In the genomic region with DNA sequence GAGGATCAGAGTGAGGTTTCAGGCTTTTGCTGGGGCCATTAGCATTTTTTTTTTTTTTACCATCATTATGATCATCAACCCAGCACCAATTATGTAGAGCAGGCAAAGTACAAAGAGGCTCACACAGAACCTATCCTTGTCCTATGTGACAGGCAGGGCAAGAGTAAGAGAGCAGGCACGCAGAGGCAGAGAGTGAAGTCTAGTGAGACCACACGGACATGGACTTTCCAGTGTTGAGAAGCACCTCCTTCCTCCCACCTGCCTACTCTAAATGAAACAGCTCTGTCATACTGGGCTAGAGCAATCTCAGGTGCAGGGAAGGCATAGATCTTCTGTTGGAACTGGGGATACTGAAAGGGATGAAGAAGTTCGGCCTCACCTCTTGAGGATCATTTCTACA, we compare ENCODE assay signal across 36 cellular contexts.
"Had no signal": no experiment of that assay in that cellular context is flagged by ENCODE, and none has a peak within 500 bp of the region (broad histone marks: within the 10 kb centered on the region; RNA-seq: fewer than 3 reads in every experiment).

No MANE protein-coding gene starts in this region.

- H3K4me3 ChIP-seq: adrenal gland, body of pancreas, cardiac muscle cell had no signal

- H3K27me3 ChIP-seq: adrenal gland, body of pancreas had no signal

- H3K4me1 ChIP-seq: adrenal gland, body of pancreas had no signal

- H3K4me3 Mint-ChIP-seq: activated B cell treated with CpG ODN at 0.5 μM for 24 hours; activated CD4-positive, alpha-beta memory T cell treated with anti-CD3 and anti-CD28 coated beads for 36 hours; activated CD4-positive, alpha-beta T cell treated with anti-CD3 and anti-CD28 coated beads, Interleukin-2, amount 10 ng/mL, durations not matched to agents 24 days and 14 days; activated CD8-positive, alpha-beta T cell treated with anti-CD3 and anti-CD28 coated beads for 36 hours; activated naive CD4-positive, alpha-beta T cell treated with anti-CD3 and anti-CD28 coated beads for 36 hours; activated naive CD8-positive, alpha-beta T cell treated with anti-CD3 and anti-CD28 coated beads for 36 hours; activated T-cell treated with anti-CD3 and anti-CD28 coated beads, Interleukin-2, amount 50 U/mL, for 4 hours; activated T-cell treated with anti-CD3 and anti-CD28 coated beads, Interleukin-2, amount 50 U/mL, for 72 hours; activated T-helper 1 cell treated with anti-CD3 and anti-CD28 coated beads, Interleukin-12 subunit alpha, Interleukin-12 subunit beta, Interleukin-2, Interleukin-4 antibody, amounts not matched to agents 30 ng/mL and 10 ng/mL and 1 ng/mL, durations not matched to agents 14 hours and 24 hours and 36 hours; activated T-helper 17 cell treated with anti-CD3 and anti-CD28 coated beads, Interleukin-2, amount 50 U/mL, for 72 hours; central memory CD8-positive, alpha-beta T cell; T-helper 1 cell treated with Interleukin-12 subunit alpha and Interleukin-12 subunit beta and Interleukin-4 antibody, amounts not matched to agents 30 μg/mL and 1 μg/mL, for 36 hours; T-helper 2 cell treated with Interferon-gamma antibody and Interleukin-4, amounts not matched to agents 5 μg/mL and 100 μg/mL, for 36 hours had no signal

- H3K27ac Mint-ChIP-seq: activated B cell treated with CpG ODN at 0.5 μM for 24 hours; activated CD4-positive, alpha-beta memory T cell treated with anti-CD3 and anti-CD28 coated beads for 36 hours; activated CD4-positive, alpha-beta T cell treated with anti-CD3 and anti-CD28 coated beads, Interleukin-2, amount 10 ng/mL, durations not matched to agents 24 days and 14 days; activated CD8-positive, alpha-beta T cell treated with anti-CD3 and anti-CD28 coated beads for 36 hours; activated naive CD4-positive, alpha-beta T cell treated with anti-CD3 and anti-CD28 coated beads for 36 hours; activated naive CD4-positive, alpha-beta T cell treated with anti-CD3 and anti-CD28 coated beads, Interleukin-2, amount 50 U/mL, for 72 hours; activated naive CD8-positive, alpha-beta T cell treated with anti-CD3 and anti-CD28 coated beads for 36 hours; activated T-cell treated with anti-CD3 and anti-CD28 coated beads, Interleukin-2, amount 50 U/mL, for 72 hours; activated T-helper 1 cell treated with anti-CD3 and anti-CD28 coated beads, Interleukin-12 subunit alpha, Interleukin-12 subunit beta, Interleukin-2, Interleukin-4 antibody, amounts not matched to agents 30 ng/mL and 10 ng/mL and 1 ng/mL, durations not matched to agents 14 hours and 24 hours and 36 hours; activated T-helper 17 cell treated with anti-CD3 and anti-CD28 coated beads, Interleukin-2, amount 50 U/mL, for 72 hours; T-helper 1 cell treated with Interleukin-12 subunit alpha and Interleukin-12 subunit beta and Interleukin-4 antibody, amounts not matched to agents 30 μg/mL and 1 μg/mL, for 36 hours; T-helper 2 cell treated with Interferon-gamma antibody and Interleukin-4, amounts not matched to agents 5 μg/mL and 100 μg/mL, for 36 hours had no signal

- H3K9me3 Mint-ChIP-seq: activated B cell treated with CpG ODN at 0.5 μM for 24 hours; activated CD4-positive, alpha-beta memory T cell treated with anti-CD3 and anti-CD28 coated beads for 36 hours; activated CD4-positive, alpha-beta T cell treated with anti-CD3 and anti-CD28 coated beads, Interleukin-2, amount 10 ng/mL, durations not matched to agents 24 days and 14 days; activated CD8-positive, alpha-beta T cell treated with anti-CD3 and anti-CD28 coated beads for 36 hours; activated naive CD4-positive, alpha-beta T cell treated with anti-CD3 and anti-CD28 coated beads for 36 hours; activated naive CD4-positive, alpha-beta T cell treated with anti-CD3 and anti-CD28 coated beads, Interleukin-2, amount 50 U/mL, for 72 hours; activated naive CD8-positive, alpha-beta T cell treated with anti-CD3 and anti-CD28 coated beads for 36 hours; activated T-cell treated with anti-CD3 and anti-CD28 coated beads, Interleukin-2, amount 50 U/mL, for 4 hours; activated T-cell treated with anti-CD3 and anti-CD28 coated beads, Interleukin-2, amount 50 U/mL, for 72 hours; activated T-helper 1 cell treated with anti-CD3 and anti-CD28 coated beads, Interleukin-12 subunit alpha, Interleukin-12 subunit beta, Interleukin-2, Interleukin-4 antibody, amounts not matched to agents 30 ng/mL and 10 ng/mL and 1 ng/mL, durations not matched to agents 14 hours and 24 hours and 36 hours; activated T-helper 17 cell treated with anti-CD3 and anti-CD28 coated beads, Interleukin-2, amount 50 U/mL, for 72 hours; central memory CD8-positive, alpha-beta T cell; T-helper 1 cell treated with Interleukin-12 subunit alpha and Interleukin-12 subunit beta and Interleukin-4 antibody, amounts not matched to agents 30 μg/mL and 1 μg/mL, for 36 hours; T-helper 2 cell treated with Interferon-gamma antibody and Interleukin-4, amounts not matched to agents 5 μg/mL and 100 μg/mL, for 36 hours had no signal

- ATAC-seq: activated CD8-positive, alpha-beta T cell treated with anti-CD3 and anti-CD28 coated beads for 36 hours; activated naive CD4-positive, alpha-beta T cell treated with anti-CD3 and anti-CD28 coated beads, Interleukin-2, amount 50 U/mL, for 72 hours; activated T-cell treated with anti-CD3 and anti-CD28 coated beads, Interleukin-2, amount 50 U/mL, for 4 hours; activated T-cell treated with anti-CD3 and anti-CD28 coated beads, Interleukin-2, amount 50 U/mL, for 72 hours; activated T-helper 17 cell treated with anti-CD3 and anti-CD28 coated beads, Interleukin-2, amount 50 U/mL, for 72 hours; body of pancreas had no signal

- H3K36me3 Mint-ChIP-seq: activated CD4-positive, alpha-beta memory T cell treated with anti-CD3 and anti-CD28 coated beads for 36 hours; activated naive CD4-positive, alpha-beta T cell treated with anti-CD3 and anti-CD28 coated beads, Interleukin-2, amount 50 U/mL, for 72 hours; activated naive CD8-positive, alpha-beta T cell treated with anti-CD3 and anti-CD28 coated beads for 36 hours had no signal

- DNase-seq: activated B cell treated with CpG ODN at 0.5 μM for 24 hours; activated CD4-positive, alpha-beta memory T cell treated with anti-CD3 and anti-CD28 coated beads for 36 hours; activated CD4-positive, alpha-beta T cell treated with anti-CD3 and anti-CD28 coated beads for 4 hours; activated CD4-positive, alpha-beta T cell treated with anti-CD3 and anti-CD28 coated beads, Interleukin-2, amount 10 ng/mL, durations not matched to agents 24 days and 14 days; activated CD4-positive, alpha-beta T cell treated with anti-CD3 and anti-CD28 coated beads, Interleukin-2, amount 50 U/mL, for 1 hour; activated CD4-positive, alpha-beta T cell treated with anti-CD3 and anti-CD28 coated beads, Interleukin-2, amount 50 U/mL, for 4 hours; activated CD4-positive, CD25-positive, alpha-beta regulatory T cell treated with anti-CD3 and anti-CD28 coated beads, Interleukin-2, amount 50 U/mL, for 72 hours; activated CD8-positive, alpha-beta memory T cell treated with anti-CD3 and anti-CD28 coated beads, Interleukin-2, amount 50 U/mL, for 4 hours; activated CD8-positive, alpha-beta T cell treated with anti-CD3 and anti-CD28 coated beads for 36 hours; activated effector memory CD4-positive, alpha-beta T cell treated with anti-CD3 and anti-CD28 coated beads, Interleukin-2, amount 50 U/mL, for 16 hours; activated gamma-delta T cell treated with Interleukin-2 at 50 U/mL for 16 hours; activated naive CD4-positive, alpha-beta T cell; activated naive CD4-positive, alpha-beta T cell treated with anti-CD3 and anti-CD28 coated beads for 36 hours; activated naive CD4-positive, alpha-beta T cell treated with anti-CD3 and anti-CD28 coated beads, Interleukin-2, amount 50 U/mL, for 16 hours; activated naive CD8-positive, alpha-beta T cell treated with anti-CD3 and anti-CD28 coated beads for 36 hours; activated T-cell treated with anti-CD3 and anti-CD28 coated beads for 4 hours; activated T-cell treated with anti-CD3 and anti-CD28 coated beads, Interleukin-2, amount 50 U/mL, for 1 hour; activated T-cell treated with anti-CD3 and anti-CD28 coated beads, Interleukin-2, amount 50 U/mL, for 4 hours; activated T-cell treated with anti-CD3 and anti-CD28 coated beads, Interleukin-2, amount 50 U/mL, for 72 hours; adrenal gland; amniotic stem cell; aorta; body of pancreas; caudate nucleus; cerebellar nuclear complex; T-helper 1 cell; T-helper 2 cell; T-helper 9 cell had no signal

- H3K27ac ChIP-seq: adrenal gland, body of pancreas, cardiac muscle cell, VCaP had no signal

- H3K4me1 Mint-ChIP-seq: activated B cell treated with CpG ODN at 0.5 μM for 24 hours; activated CD4-positive, alpha-beta T cell treated with anti-CD3 and anti-CD28 coated beads, Interleukin-2, amount 10 ng/mL, durations not matched to agents 24 days and 14 days; activated naive CD8-positive, alpha-beta T cell treated with anti-CD3 and anti-CD28 coated beads for 36 hours; activated T-helper 17 cell treated with anti-CD3 and anti-CD28 coated beads, Interleukin-2, amount 50 U/mL, for 72 hours; central memory CD8-positive, alpha-beta T cell had no signal

- H3K36me3 ChIP-seq: adrenal gland, cardiac muscle cell had no signal

- H3K9me3 ChIP-seq: adrenal gland, body of pancreas had no signal
